ENCODE assay signal across 9 cellular contexts in genomic region chr17:74042744-74043486, GRCh38.
DNase-seq lines count a peak whose midpoint lies in the region; ATAC-seq, FAIRE-seq and TF ChIP-seq lines count a peak whose summit lies in the region.
"Had no signal": no experiment of that assay in that cellular context is flagged by ENCODE, and none has a peak within 500 bp of the region (broad histone marks: within the 10 kb centered on the region; RNA-seq: fewer than 3 reads in every experiment).

No MANE protein-coding gene starts in this region.

- no peak overlapping the region for H3K4me3 ChIP-seq in keratinocyte (ENCODE audit: control insufficient read depth in 2 of 3, extremely low read depth in 1 of 3, insufficient read depth in 2 of 3, low read depth in 1 of 3, low read length in 3 of 3)

- no peak overlapping the region for H3K4me3 Mint-ChIP-seq in activated CD8-positive, alpha-beta memory T cell treated with anti-CD3 and anti-CD28 coated beads, Interleukin-2, amount 10 ng/mL, durations not matched to agents 7 days and 5 days
- H3K4me3 Mint-ChIP-seq in activated T-cell treated with anti-CD3 and anti-CD28 coated beads, Interleukin-2, amount 50 U/mL, for 4 hours, result no peak overlapping the region
- no peak overlapping the region for H3K4me3 Mint-ChIP-seq in osteocyte (ENCODE audit: unreplicated experiment)
- H3K4me3 Mint-ChIP-seq: naive B cell had no signal

- ATAC-seq in activated CD8-positive, alpha-beta memory T cell treated with anti-CD3 and anti-CD28 coated beads, Interleukin-2, amount 10 ng/mL, durations not matched to agents 7 days and 5 days, result peak; percentile 60
- peak; percentile 89 to 90 for ATAC-seq in activated T-cell treated with anti-CD3 and anti-CD28 coated beads, Interleukin-2, amount 50 U/mL, for 4 hours
- no peak for ATAC-seq in HG03460 (IDR thresholded peaks at IDR 0.05; ENCODE audit: unreplicated experiment)

- no peak overlapping the region for H3K27ac Mint-ChIP-seq in activated CD8-positive, alpha-beta memory T cell treated with anti-CD3 and anti-CD28 coated beads, Interleukin-2, amount 10 ng/mL, durations not matched to agents 7 days and 5 days
- H3K27ac Mint-ChIP-seq in osteocyte (ENCODE audit: unreplicated experiment), result no peak overlapping the region
- H3K27ac Mint-ChIP-seq: naive B cell had no signal

- H3K4me1 Mint-ChIP-seq in activated CD8-positive, alpha-beta memory T cell treated with anti-CD3 and anti-CD28 coated beads, Interleukin-2, amount 10 ng/mL, durations not matched to agents 7 days and 5 days, result peaks cover 7% of the 10 kb centered on the region
- peaks cover 5% of the 10 kb centered on the region for H3K4me1 Mint-ChIP-seq in activated T-cell treated with anti-CD3 and anti-CD28 coated beads, Interleukin-2, amount 50 U/mL, for 4 hours (ENCODE audit: low read depth)
- peaks cover 2% of the 10 kb centered on the region for H3K4me1 Mint-ChIP-seq in osteocyte (ENCODE audit: unreplicated experiment)
- H3K4me1 Mint-ChIP-seq: naive B cell had no signal

- H3K27me3 Mint-ChIP-seq in activated CD8-positive, alpha-beta memory T cell treated with anti-CD3 and anti-CD28 coated beads, Interleukin-2, amount 10 ng/mL, durations not matched to agents 7 days and 5 days, result no peaks in the 10 kb centered on the region
- peaks cover 12% of the 10 kb centered on the region for H3K27me3 Mint-ChIP-seq in activated T-cell treated with anti-CD3 and anti-CD28 coated beads, Interleukin-2, amount 50 U/mL, for 4 hours (ENCODE audit: low read depth)
- H3K27me3 Mint-ChIP-seq in osteocyte (ENCODE audit: unreplicated experiment), result no peaks in the 10 kb centered on the region
- H3K27me3 Mint-ChIP-seq: naive B cell had no signal

- no peaks in the 10 kb centered on the region for H3K9me3 ChIP-seq in keratinocyte (ENCODE audit: control insufficient read depth, low read depth, low read length)

- H4K20me1 ChIP-seq in keratinocyte (ENCODE audit: control insufficient read depth, extremely low read depth, insufficient read depth, low read length), result no peaks in the 10 kb centered on the region

- no peaks in the 10 kb centered on the region for H3K36me3 ChIP-seq in keratinocyte (ENCODE audit: control insufficient read depth in 2 of 2, extremely low read depth in 1 of 2, insufficient read depth in 2 of 2, low read length in 2 of 2)

- peaks cover 14% of the 10 kb centered on the region for H3K27me3 ChIP-seq in keratinocyte (ENCODE audit: control insufficient read depth, extremely low read depth, insufficient read depth, low read length)

- no peaks in the 10 kb centered on the region for H3K9me1 ChIP-seq in keratinocyte (ENCODE audit: control insufficient read depth, extremely low read depth, insufficient read depth, low read length)

- no peak overlapping the region for H2AFZ ChIP-seq in keratinocyte (ENCODE audit: control insufficient read depth, low read length)

- H3K9me3 Mint-ChIP-seq in activated CD8-positive, alpha-beta memory T cell treated with anti-CD3 and anti-CD28 coated beads, Interleukin-2, amount 10 ng/mL, durations not matched to agents 7 days and 5 days (ENCODE audit: low read depth), result no peaks in the 10 kb centered on the region
- no peaks in the 10 kb centered on the region for H3K9me3 Mint-ChIP-seq in activated T-cell treated with anti-CD3 and anti-CD28 coated beads, Interleukin-2, amount 50 U/mL, for 4 hours
- no peaks in the 10 kb centered on the region for H3K9me3 Mint-ChIP-seq in osteocyte (ENCODE audit: unreplicated experiment)

- H3K4me2 ChIP-seq in keratinocyte (ENCODE audit: control insufficient read depth, extremely low read depth, insufficient read depth, low read depth, low read length), result no peak overlapping the region

- DNase-seq in activated CD8-positive, alpha-beta memory T cell treated with anti-CD3 and anti-CD28 coated beads, Interleukin-2, amount 10 ng/mL, durations not matched to agents 7 days and 5 days, result peak; percentile 60
- DNase-seq in activated CD8-positive, alpha-beta memory T cell treated with anti-CD3 and anti-CD28 coated beads, Interleukin-2, amount 50 U/mL, for 4 hours, result no peak
- DNase-seq in activated T-cell treated with anti-CD3 and anti-CD28 coated beads, Interleukin-2, amount 50 U/mL, for 4 hours, result no peak
- DNase-seq in keratinocyte (ENCODE audit: low read depth, low spot score), result peak; percentile 56
- no peak for DNase-seq in osteocyte (ENCODE audit: extremely low spot score, unreplicated experiment)
- DNase-seq in T-helper 9 cell, result no peak
- DNase-seq: naive B cell had no signal

- no peak overlapping the region for H3K9ac ChIP-seq in keratinocyte (ENCODE audit: control insufficient read depth, extremely low read depth, insufficient read depth, low read length)

- H3K4me1 ChIP-seq in keratinocyte (ENCODE audit: control insufficient read depth, extremely low read depth, insufficient read depth, low read length), result peaks cover 13% of the 10 kb centered on the region

- CTCF ChIA-PET in activated CD8-positive, alpha-beta memory T cell treated with anti-CD3 and anti-CD28 coated beads, Interleukin-2, amount 10 ng/mL, durations not matched to agents 7 days and 5 days (lab: Charles Lee), result no interaction called here

- dilution Hi-C loops in keratinocyte (cut with MboI; ENCODE audit: extremely low pct_ligation_motif_present, low sequenced_read_pairs), result no loop called here

- no peaks in the 10 kb centered on the region for H3K79me2 ChIP-seq in keratinocyte (ENCODE audit: control insufficient read depth, insufficient read depth, low read length)

- H3K36me3 Mint-ChIP-seq in activated CD8-positive, alpha-beta memory T cell treated with anti-CD3 and anti-CD28 coated beads, Interleukin-2, amount 10 ng/mL, durations not matched to agents 7 days and 5 days, result no peaks in the 10 kb centered on the region
- no peaks in the 10 kb centered on the region for H3K36me3 Mint-ChIP-seq in activated T-cell treated with anti-CD3 and anti-CD28 coated beads, Interleukin-2, amount 50 U/mL, for 4 hours (ENCODE audit: insufficient read depth)
- no peaks in the 10 kb centered on the region for H3K36me3 Mint-ChIP-seq in osteocyte (ENCODE audit: unreplicated experiment)
- H3K36me3 Mint-ChIP-seq: naive B cell had no signal

- peak; percentile 85 for FAIRE-seq in keratinocyte (lab: Jason Lieb, UNC)

- TF ChIP-seq CTCF in keratinocyte (optimal IDR thresholded peaks at IDR 0.05 in 1 of 3, IDR thresholded peaks at IDR 0.05 in 1 of 3, conservative IDR thresholded peaks at IDR 0.05 in 1 of 3; ENCODE audit: extremely low read depth in 1 of 3, insufficient read depth in 2 of 3, low read length in 3 of 3) (no peak), osteocyte (IDR thresholded peaks at IDR 0.05) (no peak)

- no peak overlapping the region for H3K27ac ChIP-seq in keratinocyte (ENCODE audit: control insufficient read depth, insufficient read depth, low read length)
- H3K27ac ChIP-seq in temporal lobe (ENCODE audit: low read depth, low read length), result peak overlapping the region; percentile 92

Comparison
In these comparisons a context has a peak if more than half of its experiments do, and no peak if none do; other contexts are left out.
1. DNase-seq: peak in activated CD8-positive, alpha-beta memory T cell treated with anti-CD3 and anti-CD28 coated beads, Interleukin-2, amount 10 ng/mL, durations not matched to agents 7 days and 5 days (single experiment) and keratinocyte (single experiment); none in activated CD8-positive, alpha-beta memory T cell treated with anti-CD3 and anti-CD28 coated beads, Interleukin-2, amount 50 U/mL, for 4 hours (single experiment), activated T-cell treated with anti-CD3 and anti-CD28 coated beads, Interleukin-2, amount 50 U/mL, for 4 hours (single experiment), osteocyte (single experiment) and T-helper 9 cell (single experiment).